In the genomic region with DNA sequence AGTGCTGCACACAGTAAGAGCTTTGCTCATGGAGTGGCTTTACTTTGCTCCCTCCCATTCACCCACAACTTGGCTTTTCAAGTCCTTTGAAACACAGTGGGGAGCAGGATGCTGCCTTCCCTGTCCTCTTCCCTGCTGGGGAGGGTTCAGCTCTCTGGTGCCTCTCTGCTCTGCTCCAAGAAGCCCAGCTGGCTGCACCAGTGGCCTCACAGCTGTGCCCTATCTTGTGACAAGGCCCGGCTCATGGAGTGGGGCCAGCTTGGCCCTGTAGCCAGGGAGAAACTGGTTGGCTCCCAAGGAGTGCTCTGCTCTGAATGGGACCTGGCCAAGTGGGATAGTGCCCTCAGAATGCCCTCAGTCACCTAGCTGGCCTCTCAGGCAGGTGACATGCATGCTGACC, we compare ENCODE assay signal across 18 cellular contexts.
DNase-seq lines count a peak whose midpoint lies in the region; ATAC-seq, FAIRE-seq and TF ChIP-seq lines count a peak whose summit lies in the region.
"Had no signal": no experiment of that assay in that cellular context is flagged by ENCODE, and none has a peak within 500 bp of the region (broad histone marks: within the 10 kb centered on the region; RNA-seq: fewer than 3 reads in every experiment).

No MANE protein-coding gene starts in this region.

- WGBS in SK-N-SH (ENCODE audit: low lambda C conversion rate) = 80% methylated on average over 1 of the region's 1 CpG
- WGBS in small intestine, 3 donors = 20 to 43% (median 33%) methylated on average over 1 of the region's 1 CpG

- H3K4me2 ChIP-seq in SK-N-SH = no peak overlapping the region
- H3K4me2 ChIP-seq: PC-9 had no signal

- 0 out of 2 replicates have a peak, but pooled peaks have one; percentile 2 for TF ChIP-seq RAD21 in SK-N-SH (IDR thresholded peaks at IDR 0.05; ENCODE audit: low read length)

- intact Hi-C loops in left ventricle myocardium inferior (cut with micrococcal nuclease) = loop anchor here (10.0 kb wide), 2 partner anchors 178 to 338 kb away; no protein-coding TSS in a partner anchor

- TF ChIP-seq EP300 in SK-N-SH (IDR thresholded peaks at IDR 0.05; ENCODE audit: borderline replicate concordance in 1 of 2, low read depth in 1 of 2, low read length in 1 of 2) = no peak

- no peak overlapping the region for H2AFZ ChIP-seq in SK-N-SH (ENCODE audit: low read depth)
- H2AFZ ChIP-seq: PC-9 had no signal

- TF ChIP-seq CTCF in SK-N-SH (IDR thresholded peaks at IDR 0.05) = no peak
- no peak for TF ChIP-seq CTCF in left ventricle myocardium inferior (IDR thresholded peaks at IDR 0.05; ENCODE audit: borderline replicate concordance)
- TF ChIP-seq CTCF in BE2C (IDR thresholded peaks at IDR 0.05; ENCODE audit: low read depth, low read length) = no peak

- H3K36me3 ChIP-seq in SK-N-SH (replicated peaks in 1 of 2; ENCODE audit: control insufficient read depth in 1 of 2, insufficient read depth in 2 of 2, low read length in 1 of 2) (no peaks in the 10 kb centered on the region), left ventricle myocardium inferior (no peaks in the 10 kb centered on the region), small intestine (ENCODE audit: control insufficient read depth in 2 of 2, insufficient read depth in 2 of 2, low read length in 2 of 2) (no peaks in the 10 kb centered on the region), BE2C (no peaks in the 10 kb centered on the region)
- H3K36me3 ChIP-seq: suprapubic skin had no signal

- H3K27ac ChIP-seq in SK-N-SH (ENCODE audit: low read depth in 2 of 2, low read length in 1 of 2) (peak overlapping the region in 1 of 2 experiments; percentile 22; a peak in 1 of 4 replicates), left ventricle myocardium inferior (replicated peaks) (no peak overlapping the region), small intestine (ENCODE audit: low read depth in 1 of 2, low read length in 1 of 2) (no peak overlapping the region)
- H3K27ac ChIP-seq: 22Rv1, PC-9, suprapubic skin had no signal

- peaks cover 0 to 45% of the 10 kb centered on the region in 2 experiments; a peak in 2 of 4 replicates for H3K4me1 ChIP-seq in SK-N-SH (ENCODE audit: control insufficient read depth in 1 of 2, insufficient read depth in 2 of 2, low read depth in 1 of 2, low read length in 1 of 2)
- H3K4me1 ChIP-seq in left ventricle myocardium inferior = peaks cover 16% of the 10 kb centered on the region
- H3K4me1 ChIP-seq in small intestine (ENCODE audit: control insufficient read depth in 2 of 2, insufficient read depth in 1 of 2, low read depth in 1 of 2, low read length in 1 of 2) = no peaks in the 10 kb centered on the region
- H3K4me1 ChIP-seq in BE2C = peaks cover 20% of the 10 kb centered on the region

- no peak for FAIRE-seq in small intestine (lab: Jason Lieb, UNC)
- FAIRE-seq: endothelial cell of umbilical vein, HTR-8/SVneo, keratinocyte had no signal

- DNase-seq in SK-N-SH = no peak
- DNase-seq in left ventricle myocardium inferior = peak; percentile 85
- DNase-seq in nucleus accumbens (lab: John Stamatoyannopoulos, UW) = peak in 54 of 56 donors; percentile 20 to 89 (median 78)
- DNase-seq in small intestine = no peak
- DNase-seq in BE2C = no peak
- no peak for DNase-seq in cortex of kidney (lab: John Stamatoyannopoulos, UW)
- DNase-seq: activated CD4-positive, alpha-beta memory T cell treated with anti-CD3 and anti-CD28 coated beads, Interleukin-2, amount 10 ng/mL, durations not matched to agents 7 days and 5 days; DMS79; NCI-H1930; NCI-H526 had no signal

- ATAC-seq in SK-N-SH treated with all-trans-retinoic acid at 6 μM for 48 hours (no peak), GM21619 (IDR thresholded peaks at IDR 0.05; ENCODE audit: unreplicated experiment) (no peak)

- CTCF ChIA-PET in SK-N-SH (lab: Yijun Ruan, JAX) = interaction anchor here (0.8 to 0.9 kb wide), 2 partner anchors 110 to 809 kb away, joined by 3 to 5 read pairs; no protein-coding TSS in a partner anchor

- no peaks in the 10 kb centered on the region for H3K9me2 ChIP-seq in SK-N-SH

- no peaks in the 10 kb centered on the region for H4K20me1 ChIP-seq in SK-N-SH (ENCODE audit: insufficient read depth)

- no peak overlapping the region for H3K9ac ChIP-seq in SK-N-SH

- H3K9me3 ChIP-seq in SK-N-SH = no peaks in the 10 kb centered on the region
- no peaks in the 10 kb centered on the region for H3K9me3 ChIP-seq in left ventricle myocardium inferior (replicated peaks)
- no peaks in the 10 kb centered on the region for H3K9me3 ChIP-seq in small intestine (ENCODE audit: control insufficient read depth, low read depth)
- no peaks in the 10 kb centered on the region for H3K9me3 ChIP-seq in BE2C
- H3K9me3 ChIP-seq: suprapubic skin had no signal

- no peaks in the 10 kb centered on the region for H3K27me3 ChIP-seq in SK-N-SH (ENCODE audit: insufficient read depth)
- no peaks in the 10 kb centered on the region for H3K27me3 ChIP-seq in left ventricle myocardium inferior (ENCODE audit: low read depth)
- no peaks in the 10 kb centered on the region for H3K27me3 ChIP-seq in small intestine (ENCODE audit: control insufficient read depth in 2 of 2, insufficient read depth in 2 of 2, low read length in 2 of 2)
- no peaks in the 10 kb centered on the region for H3K27me3 ChIP-seq in BE2C
- H3K27me3 ChIP-seq: suprapubic skin had no signal

- POLR2A ChIA-PET in SK-N-SH (lab: Yijun Ruan, JAX) = no interaction called here

- H3K4me3 ChIP-seq in SK-N-SH (ENCODE audit: low read depth in 2 of 2, low read length in 1 of 2) = no peak overlapping the region
- no peak overlapping the region for H3K4me3 ChIP-seq in left ventricle myocardium inferior
- no peak overlapping the region for H3K4me3 ChIP-seq in small intestine (ENCODE audit: low read depth in 1 of 2, low read length in 2 of 2)
- H3K4me3 ChIP-seq in BE2C (ENCODE audit: low read depth, low read length) = no peak overlapping the region
- H3K4me3 ChIP-seq: PC-9, suprapubic skin had no signal

- H3F3A ChIP-seq in SK-N-SH (replicated peaks; ENCODE audit: insufficient read depth) = no peaks in the 10 kb centered on the region

- no peaks in the 10 kb centered on the region for H3K79me2 ChIP-seq in SK-N-SH (ENCODE audit: insufficient read depth)

TF ChIP-seq in SK-N-SH, 30 proteins besides CTCF, POLR2A, EP300 and RAD21 (continues in another document):
- no peak for TF ChIP-seq MXI1 (IDR thresholded peaks at IDR 0.05; ENCODE audit: low read depth, low read length)
- TF ChIP-seq GATA2 (CRISPR knock-in tag; IDR thresholded peaks at IDR 0.05) = no peak
- TF ChIP-seq POLR2AphosphoS5 (IDR thresholded peaks at IDR 0.05; ENCODE audit: low read depth, low read length) = no peak
- TF ChIP-seq SIN3A (IDR thresholded peaks at IDR 0.05; ENCODE audit: borderline replicate concordance, low read depth, low read length) = no peak
- no peak for TF ChIP-seq JUND (IDR thresholded peaks at IDR 0.05)
- no peak for TF ChIP-seq CHD2 (IDR thresholded peaks at IDR 0.05; ENCODE audit: low read length, partially characterized antibody)

TF ChIP-seq in SK-N-SH treated with all-trans-retinoic acid at 6 μM for 48 hours, 23 proteins besides CTCF, POLR2A, EP300 and RAD21 (continues in another document):
- TF ChIP-seq, protein P1, sequence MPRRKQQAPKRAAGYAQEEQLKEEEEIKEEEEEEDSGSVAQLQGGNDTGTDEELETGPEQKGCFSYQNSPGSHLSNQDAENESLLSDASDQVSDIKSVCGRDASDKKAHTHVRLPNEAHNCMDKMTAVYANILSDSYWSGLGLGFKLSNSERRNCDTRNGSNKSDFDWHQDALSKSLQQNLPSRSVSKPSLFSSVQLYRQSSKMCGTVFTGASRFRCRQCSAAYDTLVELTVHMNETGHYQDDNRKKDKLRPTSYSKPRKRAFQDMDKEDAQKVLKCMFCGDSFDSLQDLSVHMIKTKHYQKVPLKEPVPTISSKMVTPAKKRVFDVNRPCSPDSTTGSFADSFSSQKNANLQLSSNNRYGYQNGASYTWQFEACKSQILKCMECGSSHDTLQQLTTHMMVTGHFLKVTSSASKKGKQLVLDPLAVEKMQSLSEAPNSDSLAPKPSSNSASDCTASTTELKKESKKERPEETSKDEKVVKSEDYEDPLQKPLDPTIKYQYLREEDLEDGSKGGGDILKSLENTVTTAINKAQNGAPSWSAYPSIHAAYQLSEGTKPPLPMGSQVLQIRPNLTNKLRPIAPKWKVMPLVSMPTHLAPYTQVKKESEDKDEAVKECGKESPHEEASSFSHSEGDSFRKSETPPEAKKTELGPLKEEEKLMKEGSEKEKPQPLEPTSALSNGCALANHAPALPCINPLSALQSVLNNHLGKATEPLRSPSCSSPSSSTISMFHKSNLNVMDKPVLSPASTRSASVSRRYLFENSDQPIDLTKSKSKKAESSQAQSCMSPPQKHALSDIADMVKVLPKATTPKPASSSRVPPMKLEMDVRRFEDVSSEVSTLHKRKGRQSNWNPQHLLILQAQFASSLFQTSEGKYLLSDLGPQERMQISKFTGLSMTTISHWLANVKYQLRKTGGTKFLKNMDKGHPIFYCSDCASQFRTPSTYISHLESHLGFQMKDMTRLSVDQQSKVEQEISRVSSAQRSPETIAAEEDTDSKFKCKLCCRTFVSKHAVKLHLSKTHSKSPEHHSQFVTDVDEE (CRISPR knock-in tag; IDR thresholded peaks at IDR 0.05) = no peak
- TF ChIP-seq, protein P2, sequence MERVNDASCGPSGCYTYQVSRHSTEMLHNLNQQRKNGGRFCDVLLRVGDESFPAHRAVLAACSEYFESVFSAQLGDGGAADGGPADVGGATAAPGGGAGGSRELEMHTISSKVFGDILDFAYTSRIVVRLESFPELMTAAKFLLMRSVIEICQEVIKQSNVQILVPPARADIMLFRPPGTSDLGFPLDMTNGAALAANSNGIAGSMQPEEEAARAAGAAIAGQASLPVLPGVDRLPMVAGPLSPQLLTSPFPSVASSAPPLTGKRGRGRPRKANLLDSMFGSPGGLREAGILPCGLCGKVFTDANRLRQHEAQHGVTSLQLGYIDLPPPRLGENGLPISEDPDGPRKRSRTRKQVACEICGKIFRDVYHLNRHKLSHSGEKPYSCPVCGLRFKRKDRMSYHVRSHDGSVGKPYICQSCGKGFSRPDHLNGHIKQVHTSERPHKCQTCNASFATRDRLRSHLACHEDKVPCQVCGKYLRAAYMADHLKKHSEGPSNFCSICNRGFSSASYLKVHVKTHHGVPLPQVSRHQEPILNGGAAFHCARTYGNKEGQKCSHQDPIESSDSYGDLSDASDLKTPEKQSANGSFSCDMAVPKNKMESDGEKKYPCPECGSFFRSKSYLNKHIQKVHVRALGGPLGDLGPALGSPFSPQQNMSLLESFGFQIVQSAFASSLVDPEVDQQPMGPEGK (CRISPR knock-in tag; IDR thresholded peaks at IDR 0.05; ENCODE audit: borderline replicate concordance) = no peak
- TF ChIP-seq ARNTL (CRISPR knock-in tag; IDR thresholded peaks at IDR 0.05; ENCODE audit: borderline replicate concordance, low read depth) (no peak), ESRRG (CRISPR knock-in tag; IDR thresholded peaks at IDR 0.05) (no peak), SNAI2 (CRISPR knock-in tag; IDR thresholded peaks at IDR 0.05) (no peak), ZNF70 (CRISPR knock-in tag; IDR thresholded peaks at IDR 0.05) (no peak), GLIS3 (CRISPR knock-in tag; IDR thresholded peaks at IDR 0.05) (no peak), ZFP3 (CRISPR knock-in tag; IDR thresholded peaks at IDR 0.05) (no peak)

Comparison
In these comparisons a context has a peak if more than half of its experiments do, and no peak if none do; other contexts are left out.
1. DNase-seq: peak in left ventricle myocardium inferior (single experiment) and nucleus accumbens (54 of 56); none in SK-N-SH (single experiment), small intestine (single experiment), BE2C (single experiment) and cortex of kidney (single experiment).